Comparison of ENCODE assay signal across 2 cellular contexts in the genomic region with DNA sequence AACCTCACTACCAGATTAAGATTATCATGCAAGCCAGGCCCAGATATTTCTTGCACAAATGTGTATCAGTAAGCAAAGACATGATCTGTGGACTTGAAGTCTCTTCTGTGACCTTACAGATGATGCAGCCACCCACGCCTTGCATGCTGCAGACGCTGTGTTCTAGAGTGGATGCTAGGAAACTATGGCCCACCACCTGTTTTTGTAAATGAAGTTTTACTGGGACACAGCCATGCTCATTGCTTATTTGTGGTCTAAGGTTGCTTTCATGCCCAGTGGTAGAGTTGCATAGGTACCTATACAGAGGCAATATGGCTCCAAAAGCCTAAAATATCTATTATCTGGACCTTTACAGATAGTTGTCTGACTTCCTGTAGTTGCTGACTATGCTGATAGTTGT.
TF ChIP-seq lines count a peak whose summit lies in the region.

No MANE protein-coding gene starts in this region.

TF ChIP-seq in GM12891, 5 proteins besides CTCF, POLR2A, EP300 and RAD21:
- TF ChIP-seq TAF1 (IDR thresholded peaks at IDR 0.05; ENCODE audit: low read depth, low read length) (no peak), PAX5 (IDR thresholded peaks at IDR 0.05; ENCODE audit: insufficient read depth, low read length, severe bottlenecking) (no peak), POLR2AphosphoS5 (IDR thresholded peaks at IDR 0.05; ENCODE audit: low read depth, low read length) (no peak), POU2F2 (IDR thresholded peaks at IDR 0.05; ENCODE audit: low read depth, low read length) (no peak), SPI1 (IDR thresholded peaks at IDR 0.05; ENCODE audit: low read depth, low read length) (no peak)

TF ChIP-seq in HepG2, 621 proteins besides CTCF, POLR2A, EP300 and RAD21:
- no peak for TF ChIP-seq NR3C1 (CRISPR knock-in tag; IDR thresholded peaks at IDR 0.05)
- TF ChIP-seq ZBTB39 (CRISPR knock-in tag; IDR thresholded peaks at IDR 0.05), result no peak
- TF ChIP-seq KLF15 (CRISPR knock-in tag; IDR thresholded peaks at IDR 0.05; ENCODE audit: borderline replicate concordance), result no peak
- no peak for TF ChIP-seq IRX3 (CRISPR knock-in tag; IDR thresholded peaks at IDR 0.05; ENCODE audit: borderline replicate concordance, low read depth)
